32 cellular contexts compared by ENCODE assay signal in genomic region chr5:73390989-73391388, GRCh38.
"Had no signal": no experiment of that assay in that cellular context is flagged by ENCODE, and none has a peak within 500 bp of the region (broad histone marks: within the 10 kb centered on the region; RNA-seq: fewer than 3 reads in every experiment).

No MANE protein-coding gene starts in this region.

- H3K27ac ChIP-seq: esophagus muscularis mucosa, heart right ventricle, left lung, neutrophil, ovary, sigmoid colon, stomach, thyroid gland, upper lobe of left lung had no signal

- FAIRE-seq: small intestine had no signal

- H3K36me3 Mint-ChIP-seq: activated CD4-positive, alpha-beta memory T cell treated with anti-CD3 and anti-CD28 coated beads for 36 hours; activated naive CD8-positive, alpha-beta T cell treated with anti-CD3 and anti-CD28 coated beads, Interleukin-2, amount 10 ng/mL, durations not matched to agents 7 days and 5 days; stimulated activated memory B cell treated with anti-CD40 and anti-IgM and Interleukin-4, amounts not matched to agents 10 μg/mL and 1 μg/mL and 100 μg/mL, for 72 hours had no signal

- H3K4me3 Mint-ChIP-seq: activated CD4-positive, alpha-beta memory T cell treated with anti-CD3 and anti-CD28 coated beads for 36 hours; activated CD4-positive, alpha-beta T cell treated with anti-CD3 and anti-CD28 coated beads, Interleukin-2, amount 10 ng/mL, durations not matched to agents 24 days and 14 days; activated naive CD4-positive, alpha-beta T cell treated with anti-CD3 and anti-CD28 coated beads, Interleukin-2, amount 10 ng/mL, durations not matched to agents 7 days and 5 days; activated naive CD8-positive, alpha-beta T cell treated with anti-CD3 and anti-CD28 coated beads, Interleukin-2, amount 10 ng/mL, durations not matched to agents 7 days and 5 days; activated T-cell treated with anti-CD3 and anti-CD28 coated beads, Interleukin-2, amount 50 U/mL, for 24 hours; dendritic cell treated with granulocyte-macrophage colony-stimulating factor and Interleukin-4, amounts not matched to agents 40 ng/mL and 50 ng/mL, for 4 days; endodermal cell; nephron progenitor cell; stimulated activated memory B cell treated with anti-CD40 and anti-IgM and Interleukin-4, amounts not matched to agents 10 μg/mL and 1 μg/mL and 100 μg/mL, for 72 hours had no signal

- H3K27me3 ChIP-seq: esophagus muscularis mucosa, ovary, sigmoid colon, upper lobe of left lung had no signal

- DNase-seq: activated CD4-positive, alpha-beta memory T cell treated with anti-CD3 and anti-CD28 coated beads for 36 hours; activated CD4-positive, alpha-beta T cell treated with anti-CD3 and anti-CD28 coated beads, Interleukin-2, amount 10 ng/mL, durations not matched to agents 24 days and 14 days; activated CD4-positive, CD25-positive, alpha-beta regulatory T cell treated with anti-CD3 and anti-CD28 coated beads, Interleukin-2, amount 50 U/mL, for 72 hours; activated CD8-positive, alpha-beta memory T cell treated with anti-CD3 and anti-CD28 coated beads, Interleukin-2, amount 50 U/mL, for 48 hours; activated gamma-delta T cell; activated naive CD4-positive, alpha-beta T cell treated with anti-CD3 and anti-CD28 coated beads, Interleukin-2, amount 10 ng/mL, durations not matched to agents 7 days and 5 days; activated naive CD8-positive, alpha-beta T cell treated with anti-CD3 and anti-CD28 coated beads, Interleukin-2, amount 10 ng/mL, durations not matched to agents 7 days and 5 days; activated T-cell treated with anti-CD3 and anti-CD28 coated beads, Interleukin-2, amount 50 U/mL, for 24 hours; amygdala; central memory CD4-positive, alpha-beta T cell; endodermal cell; foreskin melanocyte; heart right ventricle; kidney glomerular epithelial cell; left lung; nephron progenitor cell; ovary; sigmoid colon; small intestine; stimulated activated CD4-positive, alpha-beta T cell treated with anti-CD3 and anti-CD28 coated beads, Interleukin-1b, Interleukin-23, amount 100 ng/mL, for 48 hours; stimulated activated CD4-positive, alpha-beta T cell treated with anti-CD3 and anti-CD28 coated beads, Interleukin-4, amount 100 ng/mL, for 4 hours; stimulated activated CD8-positive, alpha-beta memory T cell treated with anti-CD3 and anti-CD28 coated beads, Interleukin-4, amount 100 ng/mL, for 48 hours; stomach; T-helper 9 cell; thyroid gland; upper lobe of left lung had no signal

- H3K9me3 Mint-ChIP-seq: activated CD4-positive, alpha-beta memory T cell treated with anti-CD3 and anti-CD28 coated beads for 36 hours; activated T-cell treated with anti-CD3 and anti-CD28 coated beads, Interleukin-2, amount 50 U/mL, for 24 hours; dendritic cell treated with granulocyte-macrophage colony-stimulating factor and Interleukin-4, amounts not matched to agents 40 ng/mL and 50 ng/mL, for 4 days; stimulated activated memory B cell treated with anti-CD40 and anti-IgM and Interleukin-4, amounts not matched to agents 10 μg/mL and 1 μg/mL and 100 μg/mL, for 72 hours had no signal

- H3K4me3 ChIP-seq: esophagus muscularis mucosa, heart right ventricle, left lung, lung, ovary, sigmoid colon, stomach, thyroid gland, upper lobe of left lung had no signal

- H3K36me3 ChIP-seq: esophagus muscularis mucosa, heart right ventricle, left lung, neutrophil, ovary, sigmoid colon, stomach, thyroid gland, upper lobe of left lung had no signal

- H3K27ac Mint-ChIP-seq: activated CD4-positive, alpha-beta memory T cell treated with anti-CD3 and anti-CD28 coated beads for 36 hours; activated CD4-positive, alpha-beta T cell treated with anti-CD3 and anti-CD28 coated beads, Interleukin-2, amount 10 ng/mL, durations not matched to agents 24 days and 14 days; activated naive CD4-positive, alpha-beta T cell treated with anti-CD3 and anti-CD28 coated beads, Interleukin-2, amount 10 ng/mL, durations not matched to agents 7 days and 5 days; activated naive CD8-positive, alpha-beta T cell treated with anti-CD3 and anti-CD28 coated beads, Interleukin-2, amount 10 ng/mL, durations not matched to agents 7 days and 5 days; activated T-cell treated with anti-CD3 and anti-CD28 coated beads, Interleukin-2, amount 50 U/mL, for 24 hours; dendritic cell treated with granulocyte-macrophage colony-stimulating factor and Interleukin-4, amounts not matched to agents 40 ng/mL and 50 ng/mL, for 4 days; endodermal cell; progenitor cell of endocrine pancreas; stimulated activated memory B cell treated with anti-CD40 and anti-IgM and Interleukin-4, amounts not matched to agents 10 μg/mL and 1 μg/mL and 100 μg/mL, for 72 hours had no signal

- H3K4me1 ChIP-seq: left lung, stomach, thyroid gland, upper lobe of left lung had no signal

- ATAC-seq: heart right ventricle; left lung; stimulated activated memory B cell treated with anti-CD40 and anti-IgM and Interleukin-4, amounts not matched to agents 10 μg/mL and 1 μg/mL and 100 μg/mL, for 72 hours had no signal

- H3K9me3 ChIP-seq: neutrophil, ovary, sigmoid colon, thyroid gland, upper lobe of left lung had no signal

- H3K27me3 Mint-ChIP-seq: progenitor cell of endocrine pancreas; stimulated activated memory B cell treated with anti-CD40 and anti-IgM and Interleukin-4, amounts not matched to agents 10 μg/mL and 1 μg/mL and 100 μg/mL, for 72 hours had no signal
